8 cellular contexts compared by ENCODE assay signal in the genomic region with DNA sequence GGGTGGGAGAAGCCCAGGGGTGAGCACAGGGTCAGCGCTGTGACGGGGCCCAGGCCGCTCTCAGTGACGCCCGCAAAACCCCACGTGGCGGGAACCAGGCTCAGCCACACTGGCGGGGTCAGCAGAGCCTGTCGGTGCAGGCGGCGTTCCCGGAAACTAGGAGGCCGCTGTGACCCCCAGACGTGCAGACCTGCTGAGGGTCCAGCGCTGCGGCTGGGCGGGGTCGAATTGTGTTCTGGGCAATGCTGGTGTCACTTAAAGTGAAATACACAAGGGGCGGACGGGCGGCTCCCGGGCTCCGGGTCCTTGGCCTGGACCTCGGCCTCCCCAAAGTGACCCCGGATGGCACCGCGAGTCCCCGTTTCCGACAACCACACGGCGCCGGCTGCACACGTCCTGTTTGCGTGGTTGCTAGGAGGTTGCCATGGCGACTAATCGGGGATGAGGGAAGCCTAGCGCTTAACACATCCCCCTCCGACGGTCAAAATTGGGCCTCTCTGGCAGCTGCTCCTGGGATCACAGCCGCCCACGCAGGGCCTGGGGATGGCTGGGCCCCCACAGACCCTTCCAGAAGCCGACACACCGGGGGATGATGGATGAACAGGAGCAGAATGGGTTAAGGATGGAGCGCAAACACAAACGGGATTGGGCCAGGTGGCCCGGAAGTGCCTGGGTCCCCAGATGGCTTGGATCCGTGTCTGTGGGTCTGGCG.
DNase-seq lines count a peak whose midpoint lies in the region; ATAC-seq and TF ChIP-seq lines count a peak whose summit lies in the region.

No MANE protein-coding gene starts in this region.

- no peak for TF ChIP-seq CTCF in endodermal cell (conservative IDR thresholded peaks at IDR 0.05)

- no peak overlapping the region for H3K27ac Mint-ChIP-seq in CD8-positive, alpha-beta memory T cell
- H3K27ac Mint-ChIP-seq in endodermal cell = no peak overlapping the region
- no peak overlapping the region for H3K27ac Mint-ChIP-seq in natural killer cell treated with Interleukin-12 subunit alpha and Interleukin-12 subunit beta and Interleukin-15 and Interleukin-18, amount 100 ng/mL, for 72 hours
- no peak overlapping the region for H3K27ac Mint-ChIP-seq in stimulated activated naive CD8-positive, alpha-beta T cell treated with anti-CD3 and anti-CD28 coated beads, Interleukin-15, amount 100 ng/mL, for 72 hours

- H3K36me3 Mint-ChIP-seq in CD8-positive, alpha-beta memory T cell = peaks cover 0 to 2% (median 0%) of the 10 kb centered on the region in 3 donors
- no peaks in the 10 kb centered on the region for H3K36me3 Mint-ChIP-seq in endodermal cell (ENCODE audit: low read depth)
- H3K36me3 Mint-ChIP-seq in natural killer cell treated with Interleukin-12 subunit alpha and Interleukin-12 subunit beta and Interleukin-15 and Interleukin-18, amount 100 ng/mL, for 72 hours = no peaks in the 10 kb centered on the region

- H3K4me1 Mint-ChIP-seq in CD8-positive, alpha-beta memory T cell = peaks cover 7 to 13% (median 8%) of the 10 kb centered on the region in 3 donors
- H3K4me1 Mint-ChIP-seq in endodermal cell = no peaks in the 10 kb centered on the region
- H3K4me1 Mint-ChIP-seq in natural killer cell treated with Interleukin-12 subunit alpha and Interleukin-12 subunit beta and Interleukin-15 and Interleukin-18, amount 100 ng/mL, for 72 hours (ENCODE audit: low read depth in 2 of 2) = peaks cover 6 to 8% of the 10 kb centered on the region in 2 donors
- peaks cover 6% of the 10 kb centered on the region for H3K4me1 Mint-ChIP-seq in stimulated activated naive CD8-positive, alpha-beta T cell treated with anti-CD3 and anti-CD28 coated beads, Interleukin-15, amount 100 ng/mL, for 72 hours

- DNase-seq in CD8-positive, alpha-beta memory T cell = peak; percentile 78 to 94 (median 88)
- DNase-seq in NCI-H1694 treated with DMSO at 0.1 percent for 48 hours (lab: John Stamatoyannopoulos, UW) (peak; percentile 45), endodermal cell (peak; percentile 91), NCI-H446 treated with DMSO at 0.1 percent for 48 hours (lab: John Stamatoyannopoulos, UW) (no peak), NK-92 (lab: John Stamatoyannopoulos, UW; ENCODE audit: unreplicated experiment) (no peak)
- DNase-seq in activated CD8-positive, alpha-beta memory T cell treated with anti-CD3 and anti-CD28 coated beads for 1 hour (ENCODE audit: extremely low read depth in 1 of 2, low read depth in 1 of 2) = peak; percentile 78
- peak; percentile 82 for DNase-seq in natural killer cell treated with Interleukin-12 subunit alpha and Interleukin-12 subunit beta and Interleukin-15 and Interleukin-18, amount 100 ng/mL, for 72 hours (ENCODE audit: low spot score)
- DNase-seq in stimulated activated naive CD8-positive, alpha-beta T cell treated with anti-CD3 and anti-CD28 coated beads, Interleukin-15, amount 100 ng/mL, for 72 hours = peak; percentile 77 to 87

- peaks cover 0 to 3% (median under 1%) of the 10 kb centered on the region in 5 donors for H3K9me3 Mint-ChIP-seq in CD8-positive, alpha-beta memory T cell
- H3K9me3 Mint-ChIP-seq in endodermal cell = peaks cover 1% of the 10 kb centered on the region
- H3K9me3 Mint-ChIP-seq in natural killer cell treated with Interleukin-12 subunit alpha and Interleukin-12 subunit beta and Interleukin-15 and Interleukin-18, amount 100 ng/mL, for 72 hours = no peaks in the 10 kb centered on the region
- peaks cover 0 to 4% of the 10 kb centered on the region in 2 donors for H3K9me3 Mint-ChIP-seq in stimulated activated naive CD8-positive, alpha-beta T cell treated with anti-CD3 and anti-CD28 coated beads, Interleukin-15, amount 100 ng/mL, for 72 hours

- 39 to 45% methylated on average over 35 to 48 of the region's 48 CpGs for WGBS in endodermal cell (ENCODE audit: insufficient coverage in 1 of 2, insufficient read length in 1 of 2), 2 experiments

- H3K27me3 Mint-ChIP-seq in CD8-positive, alpha-beta memory T cell = peaks cover 0 to 2% of the 10 kb centered on the region in 2 donors
- peaks cover 18% of the 10 kb centered on the region for H3K27me3 Mint-ChIP-seq in endodermal cell (ENCODE audit: insufficient read depth)
- peaks cover 0 to 3% of the 10 kb centered on the region in 2 donors for H3K27me3 Mint-ChIP-seq in natural killer cell treated with Interleukin-12 subunit alpha and Interleukin-12 subunit beta and Interleukin-15 and Interleukin-18, amount 100 ng/mL, for 72 hours
- no peaks in the 10 kb centered on the region for H3K27me3 Mint-ChIP-seq in stimulated activated naive CD8-positive, alpha-beta T cell treated with anti-CD3 and anti-CD28 coated beads, Interleukin-15, amount 100 ng/mL, for 72 hours

- peak; percentile 83 to 86 for ATAC-seq in natural killer cell treated with Interleukin-12 subunit alpha and Interleukin-12 subunit beta and Interleukin-15 and Interleukin-18, amount 100 ng/mL, for 72 hours
- peak; percentile 89 for ATAC-seq in stimulated activated naive CD8-positive, alpha-beta T cell treated with anti-CD3 and anti-CD28 coated beads, Interleukin-15, amount 100 ng/mL, for 72 hours

- peaks cover 26% of the 10 kb centered on the region for H3K4me1 ChIP-seq in CD8-positive, alpha-beta memory T cell (ENCODE audit: insufficient read depth, low read length)
- H3K4me1 ChIP-seq in endodermal cell (ENCODE audit: control insufficient read depth, insufficient read depth, low read length) = peaks cover 4% of the 10 kb centered on the region

- CTCF ChIA-PET in CD8-positive, alpha-beta memory T cell (lab: Charles Lee) = interaction anchor here (8.3 kb wide), 1 partner anchor 626 kb away, joined by 105 read pairs; no protein-coding TSS in a partner anchor

- peak overlapping the region in 2 of 7 donors; percentile 3 to 80 for H3K4me3 Mint-ChIP-seq in CD8-positive, alpha-beta memory T cell
- H3K4me3 Mint-ChIP-seq in endodermal cell = no peak overlapping the region
- no peak overlapping the region for H3K4me3 Mint-ChIP-seq in natural killer cell treated with Interleukin-12 subunit alpha and Interleukin-12 subunit beta and Interleukin-15 and Interleukin-18, amount 100 ng/mL, for 72 hours
- no peak overlapping the region for H3K4me3 Mint-ChIP-seq in stimulated activated naive CD8-positive, alpha-beta T cell treated with anti-CD3 and anti-CD28 coated beads, Interleukin-15, amount 100 ng/mL, for 72 hours

- H3K9me3 ChIP-seq in CD8-positive, alpha-beta memory T cell (ENCODE audit: low read length) = no peaks in the 10 kb centered on the region
- no peaks in the 10 kb centered on the region for H3K9me3 ChIP-seq in endodermal cell (ENCODE audit: control insufficient read depth, low read length)

- H3K27me3 ChIP-seq in CD8-positive, alpha-beta memory T cell (ENCODE audit: insufficient read depth, low read length, poor library complexity, severe bottlenecking) = no peaks in the 10 kb centered on the region
- H3K27me3 ChIP-seq in endodermal cell (ENCODE audit: control insufficient read depth, insufficient read depth, low read length, poor library complexity, severe bottlenecking) = no peaks in the 10 kb centered on the region

- H3K36me3 ChIP-seq in CD8-positive, alpha-beta memory T cell (ENCODE audit: insufficient read depth, low read length) = no peaks in the 10 kb centered on the region
- no peaks in the 10 kb centered on the region for H3K36me3 ChIP-seq in endodermal cell (ENCODE audit: control insufficient read depth, insufficient read depth, low read length)

- no peak overlapping the region for H3K9ac ChIP-seq in endodermal cell (ENCODE audit: extremely low read depth, low read length, poor library complexity, severe bottlenecking)

- H3K27ac ChIP-seq in CD8-positive, alpha-beta memory T cell (ENCODE audit: low read depth, low read length) = peak overlapping the region; percentile 64
- peak overlapping the region; percentile 79 for H3K27ac ChIP-seq in endodermal cell (ENCODE audit: low read depth, low read length)

- H3K4me3 ChIP-seq in CD8-positive, alpha-beta memory T cell (ENCODE audit: low read length) = peak overlapping the region; percentile 41
- H3K4me3 ChIP-seq in endodermal cell (ENCODE audit: low read length) = no peak overlapping the region

- POLR2A ChIA-PET in CD8-positive, alpha-beta memory T cell (lab: Charles Lee) = interaction anchor here (0.5 kb wide), 1 partner anchor 47 kb away, joined by 3 read pairs; no protein-coding TSS in a partner anchor

Comparison
In these comparisons a context has a peak if more than half of its experiments do, and no peak if none do; other contexts are left out.
1. DNase-seq: peak in CD8-positive, alpha-beta memory T cell (5 of 5), NCI-H1694 treated with DMSO at 0.1 percent for 48 hours (single experiment), activated CD8-positive, alpha-beta memory T cell treated with anti-CD3 and anti-CD28 coated beads for 1 hour (2 of 2), endodermal cell (single experiment), natural killer cell treated with Interleukin-12 subunit alpha and Interleukin-12 subunit beta and Interleukin-15 and Interleukin-18, amount 100 ng/mL, for 72 hours (single experiment) and stimulated activated naive CD8-positive, alpha-beta T cell treated with anti-CD3 and anti-CD28 coated beads, Interleukin-15, amount 100 ng/mL, for 72 hours (2 of 2); none in NCI-H446 treated with DMSO at 0.1 percent for 48 hours (single experiment) and NK-92 (single experiment).